ENCODE assay signal across 9 cellular contexts in the genomic region with DNA sequence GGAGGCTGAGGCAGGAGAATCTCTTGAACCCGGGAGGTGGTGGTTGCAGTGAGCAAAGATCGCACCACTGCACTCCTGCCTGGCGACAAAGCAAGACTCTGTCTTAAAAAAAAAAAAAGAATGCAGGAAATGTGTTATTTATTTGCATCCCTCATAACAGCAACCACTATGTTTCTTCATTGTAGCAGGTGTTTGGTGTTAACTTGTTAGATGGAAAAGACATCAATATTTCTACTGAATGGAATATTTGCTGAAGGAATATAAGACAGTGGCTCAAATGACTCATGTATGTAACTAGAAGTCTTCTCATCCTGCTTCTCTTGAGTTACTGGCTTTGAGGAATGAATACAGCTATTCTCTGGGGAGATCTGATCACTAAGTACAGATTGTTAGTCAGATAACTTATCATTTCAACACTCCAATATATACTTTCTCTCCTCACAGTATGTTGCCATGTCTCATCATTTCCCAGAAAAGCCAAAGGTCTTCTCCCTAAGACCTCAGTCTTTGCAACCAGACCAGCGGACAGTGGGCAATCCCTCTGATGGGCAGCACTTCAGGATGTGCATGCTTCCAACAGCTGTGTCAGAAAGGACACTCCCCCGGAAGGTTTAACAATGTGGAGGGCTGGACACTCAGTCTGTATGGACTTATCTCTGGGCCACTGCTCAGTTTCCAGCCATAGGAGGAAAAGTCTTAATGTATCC.
DNase-seq lines count a peak whose midpoint lies in the region; ATAC-seq, FAIRE-seq and TF ChIP-seq lines count a peak whose summit lies in the region.
"Had no signal": no experiment of that assay in that cellular context is flagged by ENCODE, and none has a peak within 500 bp of the region (broad histone marks: within the 10 kb centered on the region; RNA-seq: fewer than 3 reads in every experiment).

No MANE protein-coding gene starts in this region.

- peak; percentile 42 for ATAC-seq in GM21723 (IDR thresholded peaks at IDR 0.05; ENCODE audit: unreplicated experiment)

- H3K36me3 ChIP-seq in colonic mucosa (no peaks in the 10 kb centered on the region), small intestine (ENCODE audit: control insufficient read depth in 2 of 2, insufficient read depth in 2 of 2, low read length in 2 of 2) (no peaks in the 10 kb centered on the region)
- H3K36me3 ChIP-seq: cardiac muscle cell, pancreas had no signal

- H3K27ac ChIP-seq in colonic mucosa (peak overlapping the region; percentile 69), small intestine (ENCODE audit: low read depth in 1 of 2, low read length in 1 of 2) (peak overlapping the region; percentile 84 to 85)
- H3K27ac ChIP-seq: cardiac muscle cell, pancreas had no signal

- no peak for TF ChIP-seq POLR2A in NB4 (IDR thresholded peaks at IDR 0.05; ENCODE audit: extremely low read depth, insufficient read length)

- H3K27me3 ChIP-seq in colonic mucosa, result no peaks in the 10 kb centered on the region
- no peaks in the 10 kb centered on the region for H3K27me3 ChIP-seq in small intestine (ENCODE audit: control insufficient read depth in 2 of 2, insufficient read depth in 2 of 2, low read length in 2 of 2)
- H3K27me3 ChIP-seq: cardiac muscle cell, pancreas had no signal

- no peak for TF ChIP-seq CTCF in NB4 (IDR thresholded peaks at IDR 0.05; ENCODE audit: low read depth, low read length)
- TF ChIP-seq CTCF in colonic mucosa (IDR thresholded peaks at IDR 0.05), result no peak
- no peak for TF ChIP-seq CTCF in GM10266 (IDR thresholded peaks at IDR 0.05; ENCODE audit: control insufficient read depth, insufficient read depth, low read depth, missing control alignments)

- H3K9me3 ChIP-seq in colonic mucosa (no peaks in the 10 kb centered on the region), small intestine (ENCODE audit: control insufficient read depth, low read depth) (no peaks in the 10 kb centered on the region)
- H3K9me3 ChIP-seq: pancreas had no signal

- H3K4me1 ChIP-seq in colonic mucosa, result peaks cover 6% of the 10 kb centered on the region
- H3K4me1 ChIP-seq in small intestine (ENCODE audit: control insufficient read depth in 2 of 2, insufficient read depth in 1 of 2, low read depth in 1 of 2, low read length in 1 of 2), result peaks cover 10 to 11% of the 10 kb centered on the region in 2 donors
- H3K4me1 ChIP-seq: pancreas had no signal

- no peak overlapping the region for H3K4me3 ChIP-seq in NB4 (ENCODE audit: low read depth, low read length)
- H3K4me3 ChIP-seq in colonic mucosa, result no peak overlapping the region
- peak overlapping the region in 1 of 2 donors; percentile 35 for H3K4me3 ChIP-seq in small intestine (ENCODE audit: low read depth in 1 of 2, low read length in 2 of 2)
- H3K4me3 ChIP-seq: cardiac muscle cell, pancreas had no signal

- peak overlapping the region in 1 of 2 donors; percentile 14 for H3K9ac ChIP-seq in colonic mucosa (ENCODE audit: low read depth in 2 of 2, low read length in 2 of 2)

- no peak for FAIRE-seq in small intestine (lab: Jason Lieb, UNC)
- FAIRE-seq: pancreas had no signal

- DNase-seq in NB4 (ENCODE audit: low read depth) (peak; percentile 85), colonic mucosa (peak; percentile 29), small intestine (no peak), T-helper 9 cell (no peak), GM10266 (ENCODE audit: extremely low spot score) (no peak), HUDEP-2 (lab: John Stamatoyannopoulos, UW; ENCODE audit: unreplicated experiment in 76 of 76) (no peak)
- DNase-seq: pancreas had no signal

- WGBS in small intestine, 3 donors, result 23 to 47% (median 23%) methylated on average over 5 of the region's 5 CpGs

- intact Hi-C loops in colonic mucosa (cut with DNase I), result loop anchor here (5.0 to 10.0 kb wide), 2 partner anchors 121 to 198 kb away; no protein-coding TSS in a partner anchor

Comparison
In these comparisons a context has a peak if more than half of its experiments do, and no peak if none do; other contexts are left out.
1. DNase-seq: peak in NB4 (single experiment) and colonic mucosa (single experiment); none in small intestine (single experiment), T-helper 9 cell (single experiment), GM10266 (single experiment) and HUDEP-2 (0 of 76).